Comparison of ENCODE assay signal across 18 cellular contexts in the genomic region with DNA sequence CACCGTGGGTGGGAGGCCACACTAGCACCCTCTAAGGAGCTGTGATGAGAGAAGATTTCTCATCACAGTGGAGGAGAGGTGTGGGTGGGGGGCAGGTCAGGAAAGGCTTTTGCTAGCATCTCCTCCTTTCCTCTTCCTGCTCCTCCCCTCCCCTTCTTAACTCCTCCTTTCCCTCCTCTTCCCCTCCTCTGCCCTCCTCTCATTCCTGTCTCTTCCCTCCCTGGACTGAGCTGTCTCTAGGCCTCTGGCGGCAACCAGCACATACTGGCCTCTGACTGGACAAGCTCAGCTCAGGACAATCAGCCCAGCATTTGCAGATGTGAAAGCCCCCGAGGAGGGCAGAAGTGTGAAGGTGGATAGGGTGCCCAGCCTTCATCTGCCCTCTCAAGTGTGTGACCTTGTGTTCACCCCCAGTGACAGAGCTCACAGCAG. TPM values are rescaled to one million over a fixed set of nuclear protein-coding genes. Genes with fewer than 3 reads are reported as not detected.
DNase-seq lines count a peak whose midpoint lies in the region; TF ChIP-seq lines count a peak whose summit lies in the region.
"Had no signal": no experiment of that assay in that cellular context is flagged by ENCODE, and none has a peak within 500 bp of the region (broad histone marks: within the 10 kb centered on the region; RNA-seq: fewer than 3 reads in every experiment).

No MANE protein-coding gene starts in this region.

- TF ChIP-seq CTCF in fibroblast of pulmonary artery (IDR thresholded peaks at IDR 0.05; ENCODE audit: low read length, missing control alignments) (no peak), GM13977 (IDR thresholded peaks at IDR 0.05; ENCODE audit: extremely low read depth, insufficient read depth, missing control alignments) (no peak), testis (IDR thresholded peaks at IDR 0.05) (no peak)

- no peaks in the 10 kb centered on the region for H3K36me3 ChIP-seq in H7 (replicated peaks; ENCODE audit: control insufficient read depth, insufficient read depth, low read length)
- H3K36me3 ChIP-seq in testis (ENCODE audit: low read depth, missing control alignments), result no peaks in the 10 kb centered on the region
- H3K36me3 ChIP-seq: brain microvascular endothelial cell, ovary had no signal

- H3K9me3 ChIP-seq in testis, result no peaks in the 10 kb centered on the region
- H3K9me3 ChIP-seq: ovary had no signal

- intact Hi-C loops in testis (cut with DNase I; ENCODE audit: low total_unique reads), result no loop called here

- in situ Hi-C loops in GM13977 (cut with MboI; ENCODE audit: low pct_unique_long_range_greater_than_20kb, low sequenced_read_pairs, unreplicated experiment), result no loop called here

- H3K4me3 ChIP-seq in H7 (ENCODE audit: insufficient read depth, low read depth, low read length) (no peak overlapping the region), fibroblast of pulmonary artery (replicated peaks; ENCODE audit: low read depth, low read length) (no peak overlapping the region), testis (no peak overlapping the region)
- H3K4me3 ChIP-seq: ovary had no signal

- no peaks in the 10 kb centered on the region; the same call in 1 of the 2 replicates for H3K27me3 ChIP-seq in H7 (ENCODE audit: control insufficient read depth, insufficient read depth, low read length)
- no peaks in the 10 kb centered on the region for H3K27me3 ChIP-seq in testis
- H3K27me3 ChIP-seq: brain microvascular endothelial cell, ovary had no signal

- TF ChIP-seq POLR2A in testis (IDR thresholded peaks at IDR 0.05), result no peak

- no peaks in the 10 kb centered on the region for H3K4me1 ChIP-seq in testis

- DNase-seq in H7 (peak; percentile 61), NCI-H82 treated with DMSO at 0.1 percent for 48 hours (lab: John Stamatoyannopoulos, UW; ENCODE audit: unreplicated experiment) (peak; percentile 31), fibroblast of pulmonary artery (ENCODE audit: low read depth) (peak; percentile 49), retina (peak; percentile 37), GM13977 (ENCODE audit: low spot score) (no peak), testis (no peak)
- no peak for DNase-seq in stimulated activated naive CD4-positive, alpha-beta T cell (lab: John Stamatoyannopoulos, UW)
- DNase-seq: activated naive CD4-positive, alpha-beta T cell treated with anti-CD3 and anti-CD28 coated beads, Interleukin-2, amount 10 ng/mL, durations not matched to agents 7 days and 5 days; brain microvascular endothelial cell; DMS79; effector CD8-positive, alpha-beta T cell; Kasumi-1; midbrain; NCI-H2029; NCI-H526 treated with DMSO at 0.1 percent for 48 hours; ovary had no signal

- H3K27ac ChIP-seq in testis, result no peak overlapping the region
- H3K27ac ChIP-seq: brain microvascular endothelial cell, ovary had no signal

- 52 to 79% methylated on average over 3 of the region's 3 CpGs for WGBS in testis, 2 donors

RNA-seq across cellular contexts. Expression of gene LHX1, which starts 19.0 kb away (rescaled TPM):
- 14.2 and 23.1 TPM in 2 replicates for total RNA-seq in H7 (2014; rRNA removed; shearing (Covaris generic))
- under 1 TPM; 0.06 to 0.39 TPM for total RNA-seq in testis
- polyA plus RNA-seq in testis (ENCODE audit: insufficient read depth, low read depth, low replicate concordance), result 0.51 TPM
- total RNA-seq: fibroblast of villous mesenchyme had no signal
- polyA plus RNA-seq: CD14-positive monocyte had no signal

RNA-seq across cellular contexts. Expression of gene AATF, which starts 30.5 kb away (rescaled TPM):
- 65.4 and 74.7 TPM in 2 replicates for total RNA-seq in H7 (2014; rRNA removed; shearing (Covaris generic))
- total RNA-seq in testis, result 10 to 100 TPM; 38.7 to 39.5 TPM
- 57.9 TPM for polyA plus RNA-seq in testis (ENCODE audit: insufficient read depth, low read depth, low replicate concordance)

Comparison
In these comparisons a context has a peak if more than half of its experiments do, and no peak if none do; other contexts are left out.
1. DNase-seq: peak in H7 (single experiment), NCI-H82 treated with DMSO at 0.1 percent for 48 hours (single experiment), fibroblast of pulmonary artery (single experiment) and retina (single experiment); none in GM13977 (single experiment), testis (single experiment) and stimulated activated naive CD4-positive, alpha-beta T cell (0 of 6).
2. RNA of gene LHX1, which starts 19.0 kb away (total RNA-seq): 14.2 to 23.1 TPM in H7; 0.06 to 0.39 TPM in testis; every median in the first group is over 10 times any median in the second.